Comparison of ENCODE assay signal across 9 cellular contexts in the genomic region with DNA sequence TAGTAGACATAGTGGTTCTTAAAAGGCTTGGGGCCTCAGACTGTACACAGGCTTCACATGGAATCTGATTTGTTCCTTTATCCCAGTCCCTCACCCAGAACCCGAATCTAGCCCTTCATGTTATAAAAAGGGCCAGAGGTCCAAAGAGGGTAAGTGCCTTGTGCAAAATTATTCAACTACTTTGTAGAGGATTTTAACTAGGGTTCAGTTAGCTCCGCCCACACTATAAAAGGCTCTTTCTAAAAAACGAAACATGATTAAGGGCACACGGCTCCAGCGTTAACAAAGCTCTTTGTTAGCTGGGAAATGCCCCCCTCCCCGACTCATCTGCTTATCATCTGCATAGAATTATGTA. TPM values are rescaled to one million over a fixed set of nuclear protein-coding genes. Genes with fewer than 3 reads are reported as not detected.
DNase-seq lines count a peak whose midpoint lies in the region; ATAC-seq, FAIRE-seq and TF ChIP-seq lines count a peak whose summit lies in the region.
"Had no signal": no experiment of that assay in that cellular context is flagged by ENCODE, and none has a peak within 500 bp of the region (broad histone marks: within the 10 kb centered on the region; RNA-seq: fewer than 3 reads in every experiment).

No MANE protein-coding gene starts in this region.

- in situ Hi-C loops in KBM-7 (cut with MboI; ENCODE audit: low pct_unique_long_range_greater_than_20kb, low sequenced_read_pairs): no loop called here

- no peaks in the 10 kb centered on the region for H3K36me3 ChIP-seq in astrocyte (ENCODE audit: insufficient read depth, low read length)

- peaks cover 2% of the 10 kb centered on the region for H3K27me3 ChIP-seq in astrocyte (ENCODE audit: insufficient read depth, low read length)

- peak overlapping the region; percentile 87 for H3K9ac ChIP-seq in astrocyte (ENCODE audit: low read length)

- peak overlapping the region; percentile 35 for H2AFZ ChIP-seq in astrocyte (ENCODE audit: low read depth, low read length)

- TF ChIP-seq CTCF in A549 (IDR thresholded peaks at IDR 0.05) (no peak), HFFc6 (IDR thresholded peaks at IDR 0.05) (no peak), astrocyte (IDR thresholded peaks at IDR 0.05; ENCODE audit: insufficient read depth, low read depth, low read length) (no peak), mesothelial cell of epicardium (IDR thresholded peaks at IDR 0.05; ENCODE audit: unreplicated experiment) (no peak)

- CTCF ChIA-PET in A549 (lab: Yijun Ruan, JAX): interaction anchor here (0.5 to 12.6 kb wide), 37 partner anchors 11 to 534 kb away, joined by 3 to 232 read pairs (median 4); partner anchors contain the start of gene CRADD

- peaks cover 9% of the 10 kb centered on the region for H3K27me3 Mint-ChIP-seq in HFFc6 (ENCODE audit: insufficient read depth)
- peaks cover 19% of the 10 kb centered on the region for H3K27me3 Mint-ChIP-seq in astrocyte (ENCODE audit: low read depth, unreplicated experiment)
- peaks cover 10% of the 10 kb centered on the region for H3K27me3 Mint-ChIP-seq in mesothelial cell of epicardium (ENCODE audit: low read depth)

- H3K4me1 ChIP-seq in A549 (peaks cover 21% of the 10 kb centered on the region), astrocyte (ENCODE audit: insufficient read depth, low read length) (peaks cover 13% of the 10 kb centered on the region)

- TF ChIP-seq POLR2A in A549 (IDR thresholded peaks at IDR 0.05; ENCODE audit: low read length): no peak

- no peaks in the 10 kb centered on the region for H3K9me3 ChIP-seq in A549
- H3K9me3 ChIP-seq in astrocyte (ENCODE audit: insufficient read depth, low read depth, low read length): no peaks in the 10 kb centered on the region

- H3K4me3 ChIP-seq in A549 (peak overlapping the region; percentile 64), astrocyte (ENCODE audit: insufficient read depth, low read depth, low read length) (peak overlapping the region; percentile 83)

- TF ChIP-seq EP300 in A549 (IDR thresholded peaks at IDR 0.05): no peak

- peaks cover 13% of the 10 kb centered on the region for H3K4me1 Mint-ChIP-seq in HFFc6 (ENCODE audit: low read depth)
- peaks cover 4% of the 10 kb centered on the region for H3K4me1 Mint-ChIP-seq in astrocyte (ENCODE audit: low read depth, unreplicated experiment)
- peaks cover 20% of the 10 kb centered on the region for H3K4me1 Mint-ChIP-seq in mesothelial cell of epicardium

- peaks cover 21% of the 10 kb centered on the region for H3K79me2 ChIP-seq in astrocyte (ENCODE audit: insufficient read depth, low read length)

- no peak for FAIRE-seq in A549 (lab: Jason Lieb, UNC)
- FAIRE-seq in astrocyte (lab: Jason Lieb, UNC): no peak

- peaks cover 34% of the 10 kb centered on the region for H3K36me3 Mint-ChIP-seq in HFFc6 (ENCODE audit: low read depth)
- no peaks in the 10 kb centered on the region for H3K36me3 Mint-ChIP-seq in astrocyte (ENCODE audit: low read depth, unreplicated experiment)
- peaks cover 10% of the 10 kb centered on the region for H3K36me3 Mint-ChIP-seq in mesothelial cell of epicardium

- peaks cover 7% of the 10 kb centered on the region for H4K20me1 ChIP-seq in astrocyte (ENCODE audit: insufficient read depth, low read length)

- DNase-seq in A549 (ENCODE audit: low read depth in 1 of 2, low spot score in 1 of 2) (no peak), HFFc6 (no peak), astrocyte (ENCODE audit: low read depth) (no peak), mesothelial cell of epicardium (ENCODE audit: low spot score in 2 of 2, unreplicated experiment in 2 of 2) (no peak), KBM-7 (no peak), substantia nigra (lab: John Stamatoyannopoulos, UW) (no peak), superior temporal gyrus (ENCODE audit: extremely low spot score) (no peak)
- DNase-seq: NCI-H187 treated with DMSO at 0.1 percent for 48 hours had no signal

- no peaks in the 10 kb centered on the region for H3K9me3 Mint-ChIP-seq in HFFc6
- H3K9me3 Mint-ChIP-seq in astrocyte (ENCODE audit: unreplicated experiment): no peaks in the 10 kb centered on the region
- H3K9me3 Mint-ChIP-seq in mesothelial cell of epicardium: no peaks in the 10 kb centered on the region

- ATAC-seq in A549 (no peak), GM19023 (IDR thresholded peaks at IDR 0.05; ENCODE audit: unreplicated experiment) (no peak)

- H3K4me3 Mint-ChIP-seq in HFFc6 (peak overlapping the region; percentile 95), astrocyte (ENCODE audit: unreplicated experiment) (peak overlapping the region; percentile 88), mesothelial cell of epicardium (peak overlapping the region; percentile 79)

- 6% methylated on average over 6 of the region's 6 CpGs for WGBS in A549 (ENCODE audit: missing lambda C conversion rate)

- H3K4me2 ChIP-seq in A549 (peak overlapping the region; percentile 90), astrocyte (ENCODE audit: low read length) (peak overlapping the region; percentile 99)

- POLR2A ChIA-PET in A549 (lab: Yijun Ruan, JAX): interaction anchor here (0.7 to 2.6 kb wide), 10 partner anchors 22 to 534 kb away, joined by 3 to 15 read pairs (median 6); partner anchors contain the start of gene CRADD

- no peak for TF ChIP-seq RAD21 in A549 (conservative IDR thresholded peaks at IDR 0.05 in 1 of 2, IDR thresholded peaks at IDR 0.05 in 1 of 2)

- H3K27ac Mint-ChIP-seq in HFFc6: peak overlapping the region; percentile 67
- no peak overlapping the region for H3K27ac Mint-ChIP-seq in astrocyte (ENCODE audit: unreplicated experiment)
- no peak overlapping the region for H3K27ac Mint-ChIP-seq in mesothelial cell of epicardium

- peak overlapping the region; percentile 94; a peak in 5 of 6 replicates for H3K27ac ChIP-seq in A549
- no peak overlapping the region for H3K27ac ChIP-seq in astrocyte (ENCODE audit: low read depth, low read length)
- H3K27ac ChIP-seq in substantia nigra (ENCODE audit: low read depth, low read length, poor library complexity, severe bottlenecking): no peak overlapping the region

TF ChIP-seq in A549, 52 proteins besides CTCF, POLR2A, EP300 and RAD21:
- TF ChIP-seq TFCP2L1 (CRISPR knock-in tag; IDR thresholded peaks at IDR 0.05): no peak

RNA-seq across cellular contexts. Expression of gene SOCS2, which starts 3.2 kb away (rescaled TPM):
- 18.5 and 21.8 TPM in 2 replicates for polyA plus RNA-seq in A549 (2011; rRNA removed)
- 14.2 and 17.0 TPM in 2 replicates for polyA plus RNA-seq in A549 (2012; cell fraction: cytosol; rRNA removed)
- polyA plus RNA-seq in A549 (2012; cell fraction: nucleus; rRNA removed): 25.2 and 33.7 TPM in 2 replicates
- 17.3 to 22.2 TPM (median 18.1 TPM) in 3 replicates for polyA plus RNA-seq in A549 (2017; fragmentation: RNase III; extraction: RNeasy Plus Mini Kit Qiagen cat#74134 plus additional on column Dnase treatment)
- 7.6 and 8.4 TPM in 2 replicates for polyA minus RNA-seq in A549 (2011; rRNA and poly(A)+ RNA removed)
- 10 to 100 TPM; 32.2 to 64.4 (median 58.8) TPM for total RNA-seq in HFFc6 (2021; fragmentation: NEBNext Ultra II Directional; extraction: Animal tissue kit (Norgen Biotek cat#: 25700))
- 2.6 and 6.4 TPM in 2 replicates for total RNA-seq in astrocyte
- total RNA-seq in mesothelial cell of epicardium: 11.8 to 13.9 TPM (median 12.7 TPM) in 3 replicates

Comparison
In these comparisons a context has a peak if more than half of its experiments do, and no peak if none do; other contexts are left out.
1. H3K27ac ChIP-seq: peak in A549 (2 of 2); none in astrocyte (single experiment) and substantia nigra (single experiment).
2. Peak in every context shown above with its lines, with median percentiles within 50 percentile points of each other: H3K4me3 Mint-ChIP-seq.